In genomic region chr6:33774774-33775173, GRCh38 we compare ENCODE assay signal across 2 cellular contexts.
A peak's percentile ranks its signal among the peaks of the same experiment; 100 is the strongest.
TF ChIP-seq lines count a peak whose summit lies in the region.

No MANE protein-coding gene starts in this region.

TF ChIP-seq in HEK293, 187 proteins besides CTCF, POLR2A, EP300 and RAD21:
- TF ChIP-seq GLIS2 (tag by site-specific recombination; IDR thresholded peaks at IDR 0.05) (no peak), ZNF664 (tag by site-specific recombination; IDR thresholded peaks at IDR 0.05) (peak; percentile 88)
TF ChIP-seq in HEK293: peak in this region for 1.

TF ChIP-seq in K562, 482 proteins besides CTCF, POLR2A, EP300 and RAD21:
- TF ChIP-seq, protein P1, sequence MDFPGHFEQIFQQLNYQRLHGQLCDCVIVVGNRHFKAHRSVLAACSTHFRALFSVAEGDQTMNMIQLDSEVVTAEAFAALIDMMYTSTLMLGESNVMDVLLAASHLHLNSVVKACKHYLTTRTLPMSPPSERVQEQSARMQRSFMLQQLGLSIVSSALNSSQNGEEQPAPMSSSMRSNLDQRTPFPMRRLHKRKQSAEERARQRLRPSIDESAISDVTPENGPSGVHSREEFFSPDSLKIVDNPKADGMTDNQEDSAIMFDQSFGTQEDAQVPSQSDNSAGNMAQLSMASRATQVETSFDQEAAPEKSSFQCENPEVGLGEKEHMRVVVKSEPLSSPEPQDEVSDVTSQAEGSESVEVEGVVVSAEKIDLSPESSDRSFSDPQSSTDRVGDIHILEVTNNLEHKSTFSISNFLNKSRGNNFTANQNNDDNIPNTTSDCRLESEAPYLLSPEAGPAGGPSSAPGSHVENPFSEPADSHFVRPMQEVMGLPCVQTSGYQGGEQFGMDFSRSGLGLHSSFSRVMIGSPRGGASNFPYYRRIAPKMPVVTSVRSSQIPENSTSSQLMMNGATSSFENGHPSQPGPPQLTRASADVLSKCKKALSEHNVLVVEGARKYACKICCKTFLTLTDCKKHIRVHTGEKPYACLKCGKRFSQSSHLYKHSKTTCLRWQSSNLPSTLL (IDR thresholded peaks at IDR 0.05): no peak
- peak; percentile 96 for TF ChIP-seq ZNF24 (IDR thresholded peaks at IDR 0.05)
- no peak for TF ChIP-seq SLC30A9 (CRISPR knock-in tag; IDR thresholded peaks at IDR 0.05)
TF ChIP-seq in K562: peak in this region for 1.
